In genomic region chr1:202952818-202953217, GRCh38 we compare ENCODE assay signal across 9 cellular contexts. TPM values are rescaled to one million over a fixed set of nuclear protein-coding genes. Genes with fewer than 3 reads are reported as not detected.
DNase-seq lines count a peak whose midpoint lies in the region; ATAC-seq and TF ChIP-seq lines count a peak whose summit lies in the region.
"Had no signal": no experiment of that assay in that cellular context is flagged by ENCODE, and none has a peak within 500 bp of the region (broad histone marks: within the 10 kb centered on the region; RNA-seq: fewer than 3 reads in every experiment).

No MANE protein-coding gene starts in this region.

- no peaks in the 10 kb centered on the region for H3K36me3 ChIP-seq in uterus

- in situ Hi-C loops in GM13977 (cut with MboI; ENCODE audit: low pct_unique_long_range_greater_than_20kb, low sequenced_read_pairs, unreplicated experiment) (no loop called here), GM13976 (cut with MboI; ENCODE audit: low sequenced_read_pairs, unreplicated experiment) (no loop called here)

- TF ChIP-seq CTCF in GM13977 (IDR thresholded peaks at IDR 0.05; ENCODE audit: extremely low read depth, insufficient read depth, missing control alignments) = no peak
- no peak for TF ChIP-seq CTCF in GM13976 (IDR thresholded peaks at IDR 0.05; ENCODE audit: borderline replicate concordance, control extremely low read depth, extremely low read depth, insufficient read depth, missing control alignments)
- no peak for TF ChIP-seq CTCF in uterus (IDR thresholded peaks at IDR 0.05)

- no peaks in the 10 kb centered on the region for H3K9me3 Mint-ChIP-seq in T-helper 2 cell treated with Interferon-gamma antibody and Interleukin-4, amounts not matched to agents 5 μg/mL and 100 μg/mL, for 36 hours

- H3K27me3 ChIP-seq in uterus = no peaks in the 10 kb centered on the region
- H3K27me3 ChIP-seq: hepatocyte had no signal

- no peak overlapping the region for H3K4me3 ChIP-seq in uterus
- H3K4me3 ChIP-seq: hepatocyte had no signal

- H3K27ac Mint-ChIP-seq in T-helper 2 cell treated with Interferon-gamma antibody and Interleukin-4, amounts not matched to agents 5 μg/mL and 100 μg/mL, for 36 hours = peak overlapping the region; percentile 72

- no peaks in the 10 kb centered on the region for H3K9me3 ChIP-seq in uterus

- no peak overlapping the region for H3K27ac ChIP-seq in uterus
- H3K27ac ChIP-seq: hepatocyte had no signal

- H3K36me3 Mint-ChIP-seq in T-helper 2 cell treated with Interferon-gamma antibody and Interleukin-4, amounts not matched to agents 5 μg/mL and 100 μg/mL, for 36 hours (ENCODE audit: low read depth) = peaks cover 15% of the 10 kb centered on the region

- peaks cover 32% of the 10 kb centered on the region for H3K4me1 Mint-ChIP-seq in T-helper 2 cell treated with Interferon-gamma antibody and Interleukin-4, amounts not matched to agents 5 μg/mL and 100 μg/mL, for 36 hours (ENCODE audit: low read depth)

- no peak for ATAC-seq in GM19324 (IDR thresholded peaks at IDR 0.05; ENCODE audit: low FRiP score, unreplicated experiment)

- DNase-seq in HCEC 1CT (peak; percentile 47), fibroblast of peridontal ligament (ENCODE audit: extremely low read depth) (peak; percentile 29), pulmonary artery endothelial cell (ENCODE audit: low read depth, low spot score) (peak; percentile 84), GM13977 (ENCODE audit: low spot score) (no peak), GM13976 (ENCODE audit: low spot score) (no peak), uterus (no peak)
- DNase-seq in T-helper 2 cell treated with Interferon-gamma antibody and Interleukin-4, amounts not matched to agents 5 μg/mL and 100 μg/mL, for 36 hours (ENCODE audit: low spot score) = no peak

- H3K27me3 Mint-ChIP-seq in T-helper 2 cell treated with Interferon-gamma antibody and Interleukin-4, amounts not matched to agents 5 μg/mL and 100 μg/mL, for 36 hours (ENCODE audit: low read depth) = no peaks in the 10 kb centered on the region

- H3K4me1 ChIP-seq in uterus = peaks cover 0 to 8% of the 10 kb centered on the region in 2 donors

- peak overlapping the region; percentile 14 for H3K4me3 Mint-ChIP-seq in T-helper 2 cell treated with Interferon-gamma antibody and Interleukin-4, amounts not matched to agents 5 μg/mL and 100 μg/mL, for 36 hours

- TF ChIP-seq POLR2A in uterus (IDR thresholded peaks at IDR 0.05) = no peak

- intact Hi-C loops in uterus (cut with DNase I; ENCODE audit: low total_unique reads) = no loop called here

RNA-seq across cellular contexts. Expression of gene ADIPOR1, which starts 5.3 kb away (rescaled TPM):
- total RNA-seq in pulmonary artery endothelial cell = 82.1 and 113 TPM in 2 replicates
- total RNA-seq in uterus = 10 to 100 TPM; 38.7 to 53.8 (median 47.9) TPM

RNA-seq across cellular contexts. Expression of gene CYB5R1, which starts 14.2 kb away (rescaled TPM):
- total RNA-seq in pulmonary artery endothelial cell = 24.3 and 32.6 TPM in 2 replicates
- total RNA-seq in uterus = 100 to 1,000 TPM in 1 of 4 donors, 10 to 100 TPM in 3; 25.6 to 110 (median 45.8) TPM

RNA-seq across cellular contexts. Expression of gene KLHL12, which starts 25.8 kb away (rescaled TPM):
- 33.1 and 34.7 TPM in 2 replicates for total RNA-seq in pulmonary artery endothelial cell
- total RNA-seq in uterus = 10 to 100 TPM in 3 of 4 donors, 1 to 10 TPM in 1; 6.4 to 34.1 (median 20.4) TPM

RNA-seq across cellular contexts. Expression of gene TMEM183A, which starts 54.4 kb away (rescaled TPM):
- total RNA-seq in pulmonary artery endothelial cell = 97.8 and 113 TPM in 2 replicates
- 100 to 1,000 TPM in 1 of 4 donors, 10 to 100 TPM in 3; 25.9 to 109 (median 68.1) TPM for total RNA-seq in uterus

Comparison
In these comparisons a context has a peak if more than half of its experiments do, and no peak if none do; other contexts are left out.
1. DNase-seq: peak in HCEC 1CT (single experiment), fibroblast of peridontal ligament (single experiment) and pulmonary artery endothelial cell (single experiment); none in T-helper 2 cell treated with Interferon-gamma antibody and Interleukin-4, amounts not matched to agents 5 μg/mL and 100 μg/mL, for 36 hours (single experiment), GM13977 (single experiment), GM13976 (single experiment) and uterus (0 of 2).